8 cellular contexts compared by ENCODE assay signal in the genomic region with DNA sequence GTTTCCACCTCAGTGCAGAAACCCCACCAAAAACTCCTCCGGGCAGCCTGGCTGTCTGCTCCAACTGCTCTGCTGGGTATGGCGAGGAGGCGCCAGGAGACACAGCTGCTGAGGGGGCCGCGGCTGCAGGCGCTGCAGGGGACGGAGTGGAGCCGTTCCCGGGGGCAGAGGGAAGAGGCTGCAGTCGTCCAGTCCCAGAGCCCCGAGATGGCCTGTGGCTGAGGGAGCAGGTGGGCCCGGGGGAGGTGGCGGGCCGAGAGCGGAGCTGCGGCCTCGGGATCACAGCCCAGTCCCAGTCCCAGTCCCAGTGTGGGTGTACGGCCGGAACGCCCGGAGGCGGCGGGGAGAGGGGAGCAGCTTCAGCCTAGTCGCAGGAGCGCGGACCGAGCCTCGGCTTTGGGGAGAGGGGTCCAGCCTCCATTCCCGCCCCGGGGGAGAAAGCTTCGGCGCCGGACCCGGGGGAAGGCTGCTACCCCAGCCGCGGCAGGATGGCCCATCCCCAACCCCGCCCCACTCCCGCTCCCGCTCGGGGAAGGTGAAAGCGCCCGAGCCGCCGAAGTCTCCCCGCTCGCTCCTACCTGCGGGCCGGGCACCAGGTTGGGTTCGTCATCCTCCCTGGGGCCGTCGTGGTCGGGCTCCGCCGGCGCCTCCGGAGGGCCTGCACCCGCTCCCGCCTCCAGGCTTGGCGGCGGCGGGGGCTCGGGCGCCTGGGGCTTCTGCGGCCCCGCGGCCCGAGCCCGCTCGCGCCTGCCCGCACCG. TPM values are rescaled to one million over a fixed set of nuclear protein-coding genes. Genes with fewer than 3 reads are reported as not detected.
DNase-seq lines count a peak whose midpoint lies in the region; ATAC-seq and TF ChIP-seq lines count a peak whose summit lies in the region.

No MANE protein-coding gene starts in this region.

- H3K4me3 ChIP-seq in NT2/D1 (ENCODE audit: insufficient read length, low read depth) = peak overlapping the region; percentile 91

- no peak for TF ChIP-seq CTCF in HFFc6 (IDR thresholded peaks at IDR 0.05)
- TF ChIP-seq CTCF in progenitor cell of endocrine pancreas (IDR thresholded peaks at IDR 0.05; ENCODE audit: unreplicated experiment) = no peak

- 0 out of 2 replicates have a peak overlapping the region, but pooled peaks have one; percentile 24 for H3K27ac Mint-ChIP-seq in HFFc6
- H3K27ac Mint-ChIP-seq in activated naive CD4-positive, alpha-beta T cell treated with anti-CD3 and anti-CD28 coated beads for 36 hours = no peak overlapping the region
- H3K27ac Mint-ChIP-seq in progenitor cell of endocrine pancreas = peak overlapping the region; percentile 37

- no peak for DNase-seq in HFFc6
- no peak for DNase-seq in NT2/D1 (ENCODE audit: low read depth, low spot score)
- peak; percentile 63 for DNase-seq in activated naive CD4-positive, alpha-beta T cell treated with anti-CD3 and anti-CD28 coated beads for 36 hours
- DNase-seq in left cardiac atrium = peak; percentile 56
- peak; percentile 24 for DNase-seq in progenitor cell of endocrine pancreas (ENCODE audit: low spot score, unreplicated experiment)
- DNase-seq in HT-29 (ENCODE audit: low spot score) = no peak
- no peak for DNase-seq in inferior parietal cortex (ENCODE audit: extremely low spot score)

- H3K36me3 Mint-ChIP-seq in HFFc6 (ENCODE audit: low read depth) (peaks cover 8% of the 10 kb centered on the region; the same call in 1 of the 2 replicates), progenitor cell of endocrine pancreas (ENCODE audit: insufficient read depth) (peaks cover 1% of the 10 kb centered on the region)
- peaks cover 10% of the 10 kb centered on the region for H3K36me3 Mint-ChIP-seq in activated naive CD4-positive, alpha-beta T cell treated with anti-CD3 and anti-CD28 coated beads for 36 hours (ENCODE audit: low read depth)

- H3K4me1 Mint-ChIP-seq in HFFc6 (ENCODE audit: low read depth) (peaks cover 52% of the 10 kb centered on the region), progenitor cell of endocrine pancreas (ENCODE audit: low read depth) (peaks cover 31% of the 10 kb centered on the region)
- peaks cover 24% of the 10 kb centered on the region for H3K4me1 Mint-ChIP-seq in activated naive CD4-positive, alpha-beta T cell treated with anti-CD3 and anti-CD28 coated beads for 36 hours (ENCODE audit: low read depth)

- H3K9me3 ChIP-seq in NT2/D1 (ENCODE audit: insufficient read depth, low read length) = no peaks in the 10 kb centered on the region

- H3K27me3 ChIP-seq in NT2/D1 (ENCODE audit: insufficient read depth, insufficient read length) = no peaks in the 10 kb centered on the region

- peaks cover 40% of the 10 kb centered on the region for H3K36me3 ChIP-seq in NT2/D1 (ENCODE audit: insufficient read depth, insufficient read length, low read length)

- peaks cover 11% of the 10 kb centered on the region for H3K4me1 ChIP-seq in NT2/D1 (ENCODE audit: insufficient read depth, insufficient read length)

- CTCF ChIA-PET in activated naive CD4-positive, alpha-beta T cell treated with anti-CD3 and anti-CD28 coated beads for 36 hours (lab: Charles Lee) = no interaction called here

- H3K27me3 Mint-ChIP-seq in HFFc6 (ENCODE audit: insufficient read depth) = peaks cover 1% of the 10 kb centered on the region; the same call in 1 of the 2 replicates
- H3K27me3 Mint-ChIP-seq in activated naive CD4-positive, alpha-beta T cell treated with anti-CD3 and anti-CD28 coated beads for 36 hours (ENCODE audit: low read depth) = no peaks in the 10 kb centered on the region
- no peaks in the 10 kb centered on the region for H3K27me3 Mint-ChIP-seq in progenitor cell of endocrine pancreas

- H3K9me3 Mint-ChIP-seq in HFFc6 = no peaks in the 10 kb centered on the region
- no peaks in the 10 kb centered on the region for H3K9me3 Mint-ChIP-seq in activated naive CD4-positive, alpha-beta T cell treated with anti-CD3 and anti-CD28 coated beads for 36 hours
- H3K9me3 Mint-ChIP-seq in progenitor cell of endocrine pancreas (ENCODE audit: low read depth) = no peaks in the 10 kb centered on the region

- ATAC-seq in GM18499 (IDR thresholded peaks at IDR 0.05; ENCODE audit: insufficient read depth, unreplicated experiment) (peak; percentile 23), left cardiac atrium (peak; percentile 25 to 50)

- peak overlapping the region; percentile 96 for H3K9ac ChIP-seq in NT2/D1 (ENCODE audit: insufficient read length, low read depth)

- H3K4me3 Mint-ChIP-seq in HFFc6 = peak overlapping the region; percentile 93
- H3K4me3 Mint-ChIP-seq in activated naive CD4-positive, alpha-beta T cell treated with anti-CD3 and anti-CD28 coated beads for 36 hours = peak overlapping the region; percentile 69
- peak overlapping the region; percentile 85 for H3K4me3 Mint-ChIP-seq in progenitor cell of endocrine pancreas (ENCODE audit: low read depth)

- intact Hi-C loops in activated naive CD4-positive, alpha-beta T cell treated with anti-CD3 and anti-CD28 coated beads for 36 hours (cut with micrococcal nuclease) = loop anchor here (1.0 kb wide), 3 partner anchors 37 to 57 kb away; a partner anchor contains a TSS
- intact Hi-C loops in left cardiac atrium (cut with DNase I) = loop anchor here in 1 of 2 donors (5.0 kb wide), 1 partner anchor 38 kb away; a partner anchor contains a TSS

RNA-seq across cellular contexts. Expression of a gene that starts 0.5 kb away (rescaled TPM):
- 10 to 100 TPM; 16.1 to 25.6 (median 21.6) TPM for total RNA-seq in HFFc6 (2021; fragmentation: NEBNext Ultra II Directional; extraction: Animal tissue kit (Norgen Biotek cat#: 25700))
- total RNA-seq in activated naive CD4-positive, alpha-beta T cell treated with anti-CD3 and anti-CD28 coated beads for 36 hours = 10 to 100 TPM; 87.4 to 87.8 TPM
- total RNA-seq in left cardiac atrium (10 to 100 TPM; 26.1 to 30.1 TPM), progenitor cell of endocrine pancreas (163 and 165 TPM in 2 replicates)
- total RNA-seq in HT-29 (2014; rRNA removed; shearing (Covaris generic)) = 32.8 and 61.4 TPM in 2 replicates

RNA-seq across cellular contexts. Expression of a gene that starts 37.1 kb away (rescaled TPM):
- 100 to 1,000 TPM in 3 of 6 experiments, 10 to 100 TPM in 3; 83.8 to 105 (median 98.5) TPM for total RNA-seq in HFFc6 (2021; fragmentation: NEBNext Ultra II Directional; extraction: Animal tissue kit (Norgen Biotek cat#: 25700))
- total RNA-seq in activated naive CD4-positive, alpha-beta T cell treated with anti-CD3 and anti-CD28 coated beads for 36 hours = 100 to 1,000 TPM; 142 to 147 TPM
- total RNA-seq in left cardiac atrium = 10 to 100 TPM; 33.1 to 53.5 TPM
- 88.4 and 93.1 TPM in 2 replicates for total RNA-seq in progenitor cell of endocrine pancreas
- 240 and 269 TPM in 2 replicates for total RNA-seq in HT-29 (2014; rRNA removed; shearing (Covaris generic))

RNA-seq across cellular contexts. Expression of a gene that starts 38.2 kb away (rescaled TPM):
- total RNA-seq in HFFc6 (2021; fragmentation: NEBNext Ultra II Directional; extraction: Animal tissue kit (Norgen Biotek cat#: 25700)) = 100 to 1,000 TPM; 350 to 457 (median 354) TPM
- total RNA-seq in activated naive CD4-positive, alpha-beta T cell treated with anti-CD3 and anti-CD28 coated beads for 36 hours = 100 to 1,000 TPM; 110 TPM
- total RNA-seq in left cardiac atrium (100 to 1,000 TPM; 101 to 131 TPM), progenitor cell of endocrine pancreas (161 and 170 TPM in 2 replicates)
- total RNA-seq in HT-29 (2014; rRNA removed; shearing (Covaris generic)) = 115 and 119 TPM in 2 replicates

RNA-seq across cellular contexts. Expression of a gene that starts 44.2 kb away (rescaled TPM):
- 1 to 10 TPM; 1.1 to 2.6 (median 1.3) TPM for total RNA-seq in HFFc6 (2021; fragmentation: NEBNext Ultra II Directional; extraction: Animal tissue kit (Norgen Biotek cat#: 25700))
- 1 to 10 TPM in 1 of 2 experiments, under 1 TPM in 1; 0.37 to 1.3 TPM for total RNA-seq in activated naive CD4-positive, alpha-beta T cell treated with anti-CD3 and anti-CD28 coated beads for 36 hours
- total RNA-seq in left cardiac atrium = 1 to 10 TPM; 5.3 to 9.0 TPM
- 11.6 and 13.7 TPM in 2 replicates for total RNA-seq in progenitor cell of endocrine pancreas
- 1.6 and 1.9 TPM in 2 replicates for total RNA-seq in HT-29 (2014; rRNA removed; shearing (Covaris generic))

RNA-seq across cellular contexts. Expression of a gene that starts 46.1 kb away (rescaled TPM):
- 10 to 100 TPM; 39.5 to 54.0 (median 42.9) TPM for total RNA-seq in HFFc6 (2021; fragmentation: NEBNext Ultra II Directional; extraction: Animal tissue kit (Norgen Biotek cat#: 25700))
- total RNA-seq in activated naive CD4-positive, alpha-beta T cell treated with anti-CD3 and anti-CD28 coated beads for 36 hours = 10 to 100 TPM in 1 of 2 experiments, 1 to 10 TPM in 1; 9.9 to 13.6 TPM
- total RNA-seq in left cardiac atrium (10 to 100 TPM; 14.5 to 20.4 TPM), progenitor cell of endocrine pancreas (33.4 and 38.8 TPM in 2 replicates)
- total RNA-seq in HT-29 (2014; rRNA removed; shearing (Covaris generic)) = 25.0 and 31.8 TPM in 2 replicates

Comparison
In these comparisons a context has a peak if more than half of its experiments do, and no peak if none do; other contexts are left out.
1. DNase-seq: peak in activated naive CD4-positive, alpha-beta T cell treated with anti-CD3 and anti-CD28 coated beads for 36 hours (single experiment), left cardiac atrium (single experiment) and progenitor cell of endocrine pancreas (single experiment); none in HFFc6 (single experiment), NT2/D1 (single experiment), HT-29 (single experiment) and inferior parietal cortex (single experiment).
2. Peak in every context shown above with its lines, with median percentiles within 50 percentile points of each other: H3K4me3 Mint-ChIP-seq.